8 cellular contexts compared by ENCODE assay signal in the genomic region with DNA sequence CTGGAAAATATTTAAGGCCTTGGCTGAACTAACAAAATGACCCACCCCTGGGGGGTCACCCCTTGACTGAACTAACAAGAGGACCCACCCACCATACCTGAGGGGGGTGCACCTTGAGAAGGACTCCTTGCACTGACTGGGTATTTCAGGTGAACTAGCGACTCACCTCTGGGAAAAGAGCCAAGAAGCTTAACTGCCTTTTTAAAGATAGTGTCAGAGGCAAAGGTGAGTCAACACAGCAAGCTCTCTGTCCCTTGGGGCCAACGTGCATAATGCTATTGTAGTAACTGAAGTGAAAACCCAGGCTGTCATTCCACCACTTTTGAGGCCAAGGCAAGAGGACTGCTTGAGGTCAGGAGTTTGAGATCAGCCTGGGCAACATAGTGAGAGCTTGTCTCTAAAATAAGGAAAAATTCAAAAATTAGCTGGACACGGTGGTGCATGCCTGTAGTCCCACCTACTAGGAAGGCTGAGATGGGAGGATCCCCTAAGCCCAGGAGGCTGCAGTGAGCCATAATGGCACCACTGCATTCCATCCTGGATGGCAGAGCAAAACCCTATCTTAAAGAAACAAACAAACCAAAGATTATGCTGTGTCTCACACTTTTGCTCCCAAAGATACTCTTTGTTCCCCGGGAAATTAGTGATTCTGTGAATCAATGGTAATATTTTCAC. TPM values are rescaled to one million over a fixed set of nuclear protein-coding genes. Genes with fewer than 3 reads are reported as not detected.
DNase-seq lines count a peak whose midpoint lies in the region; ATAC-seq and TF ChIP-seq lines count a peak whose summit lies in the region.

No MANE protein-coding gene starts in this region.

- H3K27ac Mint-ChIP-seq in Calu3 (ENCODE audit: unreplicated experiment): peak overlapping the region; percentile 92

- no peaks in the 10 kb centered on the region for H3K9me3 Mint-ChIP-seq in Calu3 (ENCODE audit: low read depth, unreplicated experiment)

- peak; percentile 73 for DNase-seq in Calu3
- peak; percentile 11 for DNase-seq in SHP77 treated with DMSO at 0.1 percent for 48 hours (lab: John Stamatoyannopoulos, UW)
- DNase-seq in left kidney (ENCODE audit: low read depth, low spot score): peak; percentile 2
- no peak for DNase-seq in SKM-1 (lab: John Stamatoyannopoulos, UW; ENCODE audit: unreplicated experiment)
- DNase-seq in Ammon's horn (ENCODE audit: low spot score): no peak

- intact Hi-C loops in Calu3 (cut with micrococcal nuclease; ENCODE audit: unreplicated experiment): loop anchor here (2.0 to 5.0 kb wide), 3 partner anchors 20 to 34 kb away; no protein-coding TSS in a partner anchor

- peak; percentile 72 for ATAC-seq in HG03060 (IDR thresholded peaks at IDR 0.05; ENCODE audit: low read depth, unreplicated experiment)
- ATAC-seq in GM19324 (IDR thresholded peaks at IDR 0.05; ENCODE audit: low FRiP score, unreplicated experiment): no peak
- ATAC-seq in HG02678 (IDR thresholded peaks at IDR 0.05; ENCODE audit: unreplicated experiment): no peak

- peaks cover 10% of the 10 kb centered on the region for H3K36me3 Mint-ChIP-seq in Calu3 (ENCODE audit: insufficient read depth, unreplicated experiment)

- peaks cover 33% of the 10 kb centered on the region for H3K4me1 Mint-ChIP-seq in Calu3 (ENCODE audit: low read depth, unreplicated experiment)

- TF ChIP-seq CTCF in Calu3 (IDR thresholded peaks at IDR 0.05; ENCODE audit: unreplicated experiment): no peak

- no TSS peak for BruUV-seq in Calu3 (replicated peaks; lab: Mats Ljungman, UMichigan)

- no peaks in the 10 kb centered on the region for H3K27me3 Mint-ChIP-seq in Calu3 (ENCODE audit: unreplicated experiment)

- CTCF ChIA-PET in Calu3 (lab: Charles Lee): interaction anchor here (0.5 to 1.2 kb wide), 8 partner anchors 12 to 364 kb away, joined by 3 to 4 read pairs (median 4); a partner anchor contains a TSS

- H3K4me3 Mint-ChIP-seq in Calu3 (ENCODE audit: low read depth, unreplicated experiment): peak overlapping the region; percentile 60

RNA-seq across cellular contexts. Expression of a gene that starts 36.4 kb away (rescaled TPM):
- 43.5 and 61.4 TPM in 2 replicates for total RNA-seq in Calu3 (2022)

Comparison
In these comparisons a context has a peak if more than half of its experiments do, and no peak if none do; other contexts are left out.
1. DNase-seq: peak in Calu3 (single experiment), SHP77 treated with DMSO at 0.1 percent for 48 hours (single experiment) and left kidney (single experiment); none in SKM-1 (single experiment) and Ammon's horn (single experiment).